Comparison of ENCODE assay signal across 9 cellular contexts in genomic region chr3:142029052-142029642, GRCh38.
DNase-seq lines count a peak whose midpoint lies in the region; ATAC-seq, FAIRE-seq and TF ChIP-seq lines count a peak whose summit lies in the region.
"Had no signal": no experiment of that assay in that cellular context is flagged by ENCODE, and none has a peak within 500 bp of the region (broad histone marks: within the 10 kb centered on the region; RNA-seq: fewer than 3 reads in every experiment).

No MANE protein-coding gene starts in this region.

- H3K27ac ChIP-seq in GM12878 (ENCODE audit: control insufficient read depth, insufficient read depth) (no peak overlapping the region), psoas muscle (peak overlapping the region; percentile 59)

- BruUV-seq in GM12878 (replicated peaks; lab: Mats Ljungman, UMichigan), result no TSS peak

- H3K79me2 ChIP-seq in GM12878 (ENCODE audit: control insufficient read depth, insufficient read depth, low read length), result peaks cover 17% of the 10 kb centered on the region

- no peaks in the 10 kb centered on the region for H4K20me1 ChIP-seq in GM12878 (ENCODE audit: control insufficient read depth, insufficient read depth)

- DNase-seq in GM12878 (ENCODE audit: low read depth, low spot score), result peak; percentile 49
- no peak for DNase-seq in psoas muscle
- DNase-seq in activated effector memory CD4-positive, alpha-beta T cell treated with Interleukin-2 at 50 U/mL for 16 hours, result no peak
- no peak for DNase-seq in NCI-H2081 (lab: John Stamatoyannopoulos, UW)
- no peak for DNase-seq in T-helper 1 cell

- TF ChIP-seq POLR2A in GM12878 (IDR thresholded peaks at IDR 0.05; ENCODE audit: low read depth, low read length), result no peak

- no peak for TF ChIP-seq CTCF in GM12878 (IDR thresholded peaks at IDR 0.05 in 2 of 3, conservative IDR thresholded peaks at IDR 0.05 in 1 of 3; ENCODE audit: control insufficient read depth in 2 of 3, extremely low read depth in 1 of 3, insufficient read depth in 1 of 3, low read depth in 3 of 3, low read length in 3 of 3)
- TF ChIP-seq CTCF in psoas muscle (IDR thresholded peaks at IDR 0.05), result no peak

- H3K4me3 ChIP-seq in GM12878, result 0 out of 2 replicates have a peak overlapping the region, but pooled peaks have one; percentile 25
- peak overlapping the region; percentile 63 for H3K4me3 ChIP-seq in psoas muscle

- H3K36me3 ChIP-seq in GM12878 (ENCODE audit: control insufficient read depth in 2 of 2, insufficient read depth in 2 of 2, low read length in 1 of 2), result 0 out of 4 replicates have a peak, but pooled peaks cover 0 to 1% of the 10 kb centered on the region in 2 experiments
- H3K36me3 ChIP-seq in psoas muscle (ENCODE audit: insufficient read depth in 1 of 2, low read depth in 1 of 2), result no peaks in the 10 kb centered on the region

- POLR2A ChIA-PET in GM12878 (lab: Charles Lee), result interaction anchor here (0.6 to 1.3 kb wide), 4 partner anchors 16 to 972 kb away, joined by 3 to 4 read pairs (median 4); partner anchors contain the start of gene U2SURP

- peak; percentile 75 for FAIRE-seq in GM12878 (lab: Jason Lieb, UNC)

- no peak for TF ChIP-seq EP300 in GM12878 (IDR thresholded peaks at IDR 0.05; ENCODE audit: borderline replicate concordance in 1 of 2, control insufficient read depth in 1 of 2, low read depth in 2 of 2, low read length in 2 of 2)

- H3K9me3 ChIP-seq in GM12878 (replicated peaks; ENCODE audit: control insufficient read depth, insufficient read depth, low read length), result no peaks in the 10 kb centered on the region
- H3K9me3 ChIP-seq in psoas muscle, result no peaks in the 10 kb centered on the region
- H3K9me3 ChIP-seq: SJCRH30 had no signal

- H3K27me3 ChIP-seq in GM12878 (replicated peaks in 1 of 2; ENCODE audit: control insufficient read depth in 2 of 2, insufficient read depth in 2 of 2, low read length in 1 of 2), result no peaks in the 10 kb centered on the region
- no peaks in the 10 kb centered on the region for H3K27me3 ChIP-seq in psoas muscle (ENCODE audit: insufficient read depth in 3 of 3, low read length in 2 of 3)
- H3K27me3 ChIP-seq: SJCRH30 had no signal

- H2AFZ ChIP-seq in GM12878 (ENCODE audit: control insufficient read depth, low read depth, low read length), result peak overlapping the region; percentile 65

- ATAC-seq in GM18511 (IDR thresholded peaks at IDR 0.05; ENCODE audit: unreplicated experiment), result peak; percentile 53
- ATAC-seq in HG02981 (IDR thresholded peaks at IDR 0.05; ENCODE audit: unreplicated experiment), result peak; percentile 42
- ATAC-seq in GM12878, result peak; percentile 76
- ATAC-seq in psoas muscle, result no peak
- ATAC-seq in GM19455 (IDR thresholded peaks at IDR 0.05; ENCODE audit: unreplicated experiment), result no peak

- 0% methylated on average over 3 of the region's 3 CpGs for WGBS in GM12878 (ENCODE audit: insufficient coverage, insufficient replicate concordance, low lambda C conversion rate, missing lambda C conversion rate)
- WGBS in psoas muscle, 3 donors, result 20 to 40% (median 32%) methylated on average over 3 of the region's 3 CpGs

- CTCF ChIA-PET in GM12878 (lab: Yijun Ruan, JAX), result interaction anchor here (0.6 to 1.7 kb wide), 6 partner anchors 9 to 251 kb away, joined by 3 to 5 read pairs (median 3); no protein-coding TSS in a partner anchor

- peak overlapping the region; percentile 1 for H3K4me2 ChIP-seq in GM12878 (ENCODE audit: control insufficient read depth, insufficient read depth)

- intact Hi-C loops in GM12878 (cut with micrococcal nuclease; ENCODE audit: unreplicated experiment), result loop anchor here (5.0 kb wide), 2 partner anchors 67 to 198 kb away; partner anchors contain the start of gene GK5
- intact Hi-C loops in psoas muscle (cut with DNase I), result no loop called here

- in situ Hi-C loops in GM12878 (cut with MboI), result no loop called here

- no peak overlapping the region for H3K9ac ChIP-seq in GM12878 (ENCODE audit: control insufficient read depth, insufficient read depth, low read length)

- no peak for TF ChIP-seq RAD21 in GM12878 (IDR thresholded peaks at IDR 0.05; ENCODE audit: insufficient read depth, low read depth, low read length)

- RAD21 ChIA-PET in GM12878 (lab: Charles Lee; ENCODE audit: unreplicated experiment), result interaction anchor here (0.6 to 2.0 kb wide), 8 partner anchors 8 to 692 kb away, joined by 3 to 5 read pairs (median 3); no protein-coding TSS in a partner anchor

- H3K4me1 ChIP-seq in GM12878 (ENCODE audit: control insufficient read depth, insufficient read depth, low read length), result peaks cover 4% of the 10 kb centered on the region; the same call in 1 of the 2 replicates
- H3K4me1 ChIP-seq in psoas muscle, result peaks cover 22% of the 10 kb centered on the region
- H3K4me1 ChIP-seq: SJCRH30 had no signal

- SMC1A ChIA-PET in GM12878 (lab: Charles Lee; ENCODE audit: uncharacterized antibody, unreplicated experiment), result interaction anchor here (1.0 to 2.8 kb wide), 8 partner anchors 9 to 253 kb away, joined by 3 to 12 read pairs (median 4); no protein-coding TSS in a partner anchor

TF ChIP-seq in GM12878, 131 proteins besides CTCF, POLR2A, EP300 and RAD21:
- peak; percentile 51; the same call in 1 of the 2 replicates for TF ChIP-seq RELB (IDR thresholded peaks at IDR 0.05; ENCODE audit: low read depth)
- TF ChIP-seq SUPT20H (IDR thresholded peaks at IDR 0.05; ENCODE audit: borderline replicate concordance, control insufficient read depth, low read depth, low read length), result no peak
- TF ChIP-seq EED (IDR thresholded peaks at IDR 0.05; ENCODE audit: low read depth), result 0 out of 2 replicates have a peak, but pooled peaks have one; percentile 26
- peak; percentile 26; the same call in 1 of the 2 replicates for TF ChIP-seq MTA2 (IDR thresholded peaks at IDR 0.05; ENCODE audit: low read depth)
- peak; percentile 81 for TF ChIP-seq PBX3 (IDR thresholded peaks at IDR 0.05; ENCODE audit: insufficient replicate concordance, low read depth, low read length)
- TF ChIP-seq KDM1A (IDR thresholded peaks at IDR 0.05; ENCODE audit: borderline replicate concordance), result no peak
- 0 out of 2 replicates have a peak, but pooled peaks have one; percentile 29 for TF ChIP-seq YY1 (IDR thresholded peaks at IDR 0.05; ENCODE audit: low read depth, low read length)
- peak; percentile 95 for TF ChIP-seq PKNOX1 (IDR thresholded peaks at IDR 0.05)
- 0 out of 2 replicates have a peak, but pooled peaks have one; percentile 19 for TF ChIP-seq IKZF1 (conservative IDR thresholded peaks at IDR 0.05)
- TF ChIP-seq NR2F1 (conservative IDR thresholded peaks at IDR 0.05), result no peak
- peak; percentile 28; the same call in 1 of the 2 replicates for TF ChIP-seq RUNX3 (IDR thresholded peaks at IDR 0.05; ENCODE audit: low read length)
- TF ChIP-seq NFIC (IDR thresholded peaks at IDR 0.05; ENCODE audit: low read depth, low read length), result peak; percentile 53; the same call in 1 of the 2 replicates
- no peak for TF ChIP-seq ATF3 (IDR thresholded peaks at IDR 0.05; ENCODE audit: borderline replicate concordance, extremely low read depth, low read depth, low read length)
- peak; percentile 25 to 26; a peak in 2 of 4 replicates for TF ChIP-seq IKZF2 (IDR thresholded peaks at IDR 0.05)
TF ChIP-seq in GM12878: peak in this region for 10.

Comparison
In these comparisons a context has a peak if more than half of its experiments do, and no peak if none do; other contexts are left out.
1. ATAC-seq: peak in GM18511 (single experiment), HG02981 (single experiment) and GM12878 (single experiment); none in psoas muscle (0 of 4) and GM19455 (single experiment).